ENCODE assay signal across 23 cellular contexts in genomic region chr21:34158866-34159616, GRCh38.
"Had no signal": no experiment of that assay in that cellular context is flagged by ENCODE, and none has a peak within 500 bp of the region (broad histone marks: within the 10 kb centered on the region; RNA-seq: fewer than 3 reads in every experiment).

No MANE protein-coding gene starts in this region.

- H3K27me3 Mint-ChIP-seq: memory B cell, progenitor cell of endocrine pancreas had no signal

- H3K27me3 ChIP-seq: gastrocnemius medialis, heart left ventricle, hepatocyte, neutrophil, right lobe of liver, stomach, tibial artery, upper lobe of left lung had no signal

- H3K27ac Mint-ChIP-seq: memory B cell had no signal

- H3K36me3 ChIP-seq: gastrocnemius medialis, heart left ventricle, neutrophil, right lobe of liver, tibial artery, upper lobe of left lung had no signal

- H3K27ac ChIP-seq: heart left ventricle, neutrophil, parathyroid adenoma, right lobe of liver, stomach, tibial artery, upper lobe of left lung had no signal

- H3K9me3 ChIP-seq: neutrophil, right lobe of liver, tibial artery had no signal

- H3K4me1 ChIP-seq: parathyroid adenoma, upper lobe of left lung had no signal

- H3K4me1 Mint-ChIP-seq: memory B cell had no signal

- H3K4me3 ChIP-seq: dorsolateral prefrontal cortex, gastrocnemius medialis, heart left ventricle, hepatocyte, lung, right lobe of liver, smooth muscle cell, stomach, tibial artery, upper lobe of left lung had no signal

- H3K4me3 Mint-ChIP-seq: memory B cell, natural killer cell had no signal

- DNase-seq: dorsolateral prefrontal cortex; effector CD4-positive, alpha-beta T cell; foreskin fibroblast; gastrocnemius medialis; heart left ventricle; kidney; natural killer cell; right lobe of liver; stimulated activated CD4-positive, alpha-beta T cell treated with anti-CD3 and anti-CD28 coated beads, Interleukin-12 subunit alpha, Interleukin-12 subunit beta, amount 100 ng/mL, for 4 hours; stimulated activated CD4-positive, alpha-beta T cell treated with anti-CD3 and anti-CD28 coated beads, Interleukin-1b, Interleukin-23, amount 100 ng/mL, for 48 hours; stimulated activated CD4-positive, alpha-beta T cell treated with anti-CD3 and anti-CD28 coated beads, Interleukin-4, amount 100 ng/mL, for 1 hour; stimulated activated CD8-positive, alpha-beta memory T cell treated with anti-CD3 and anti-CD28 coated beads, Interleukin-4, amount 100 ng/mL, for 48 hours; stimulated activated naive CD4-positive, alpha-beta T cell; stomach; tibial artery had no signal
